In the genomic region with DNA sequence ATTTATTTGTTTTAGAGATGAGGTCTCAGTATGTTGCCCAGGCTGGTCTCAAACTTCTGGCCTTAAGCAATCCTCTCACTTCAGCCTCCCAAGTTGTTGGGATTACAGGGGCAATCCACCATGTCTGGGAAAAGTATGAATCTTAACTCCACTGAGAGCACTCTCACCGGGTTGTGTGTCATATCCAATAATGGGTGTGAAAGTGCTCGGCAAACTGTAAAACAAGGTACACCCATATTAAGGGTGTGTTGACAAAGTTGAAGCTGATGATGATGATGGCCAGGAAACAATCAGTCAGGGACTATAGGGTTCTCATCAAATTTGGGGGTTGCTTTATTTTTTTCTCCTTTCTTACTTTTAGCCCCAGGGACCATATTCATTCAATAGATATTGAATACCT, we compare ENCODE assay signal across 26 cellular contexts. TPM values are rescaled to one million over a fixed set of nuclear protein-coding genes. Genes with fewer than 3 reads are reported as not detected.
"Had no signal": no experiment of that assay in that cellular context is flagged by ENCODE, and none has a peak within 500 bp of the region (broad histone marks: within the 10 kb centered on the region; RNA-seq: fewer than 3 reads in every experiment).

No MANE protein-coding gene starts in this region.

- H3K36me3 ChIP-seq: heart left ventricle, right lobe of liver, thyroid gland, uterus had no signal

- ATAC-seq: heart left ventricle; left cardiac atrium; naive thymus-derived CD4-positive, alpha-beta T cell; right lobe of liver; stimulated activated naive CD8-positive, alpha-beta T cell treated with anti-CD3 and anti-CD28 coated beads, Interleukin-15, Interleukin-2, amounts not matched to agents 100 U/mL and 50 U/mL, for 24 hours; T-helper 17 cell had no signal

- H3K4me3 ChIP-seq: coronary artery, heart left ventricle, lung, right lobe of liver, skin epidermis, thyroid gland, uterus had no signal

- H3K9me3 Mint-ChIP-seq: activated naive CD4-positive, alpha-beta T cell treated with anti-CD3 and anti-CD28 coated beads for 36 hours; activated naive CD8-positive, alpha-beta T cell treated with anti-CD3 and anti-CD28 coated beads, Interleukin-2, amount 10 ng/mL, durations not matched to agents 7 days and 5 days; neural crest cell had no signal

- H3K27me3 ChIP-seq: right lobe of liver, thyroid gland had no signal

- DNase-seq: activated CD4-positive, alpha-beta T cell treated with anti-CD3 and anti-CD28 coated beads for 4 hours; activated CD4-positive, alpha-beta T cell treated with anti-CD3 and anti-CD28 coated beads, Interleukin-2, amount 50 U/mL, for 48 hours; activated CD4-positive, CD25-positive, alpha-beta regulatory T cell; activated effector memory CD4-positive, alpha-beta T cell treated with Interleukin-2 at 50 U/mL for 16 hours; activated naive CD4-positive, alpha-beta T cell treated with anti-CD3 and anti-CD28 coated beads for 36 hours; activated naive CD8-positive, alpha-beta T cell treated with anti-CD3 and anti-CD28 coated beads, Interleukin-2, amount 10 ng/mL, durations not matched to agents 7 days and 5 days; activated T-cell treated with anti-CD3 and anti-CD28 coated beads, Interleukin-2, amount 50 U/mL, for 48 hours; amygdala; heart left ventricle; islet precursor cell; left cardiac atrium; naive thymus-derived CD4-positive, alpha-beta T cell; posterior cingulate gyrus; right lobe of liver; stimulated activated CD8-positive, alpha-beta memory T cell treated with anti-CD3 and anti-CD28 coated beads, Interleukin-4, amount 100 ng/mL, for 48 hours; stimulated activated naive CD8-positive, alpha-beta T cell treated with anti-CD3 and anti-CD28 coated beads, Interleukin-15, Interleukin-2, amounts not matched to agents 100 U/mL and 50 U/mL, for 24 hours; substantia nigra; SW 1271; T-helper 17 cell; thyroid gland; uterus had no signal

- H3K4me1 ChIP-seq: heart left ventricle, uterus had no signal

- H3K9me3 ChIP-seq: right lobe of liver, thyroid gland, uterus had no signal

- H3K4me3 Mint-ChIP-seq: activated naive CD4-positive, alpha-beta T cell treated with anti-CD3 and anti-CD28 coated beads for 36 hours; activated naive CD8-positive, alpha-beta T cell treated with anti-CD3 and anti-CD28 coated beads, Interleukin-2, amount 10 ng/mL, durations not matched to agents 7 days and 5 days; naive thymus-derived CD4-positive, alpha-beta T cell; neural crest cell; T-helper 17 cell had no signal

- H3K27ac Mint-ChIP-seq: activated naive CD4-positive, alpha-beta T cell treated with anti-CD3 and anti-CD28 coated beads for 36 hours; activated naive CD8-positive, alpha-beta T cell treated with anti-CD3 and anti-CD28 coated beads, Interleukin-2, amount 10 ng/mL, durations not matched to agents 7 days and 5 days; naive thymus-derived CD4-positive, alpha-beta T cell; T-helper 17 cell had no signal

- H3K4me1 Mint-ChIP-seq: activated naive CD8-positive, alpha-beta T cell treated with anti-CD3 and anti-CD28 coated beads, Interleukin-2, amount 10 ng/mL, durations not matched to agents 7 days and 5 days; T-helper 17 cell had no signal

- H3K27ac ChIP-seq: coronary artery, heart left ventricle, right lobe of liver, skin epidermis, uterus had no signal

- H3K36me3 Mint-ChIP-seq: activated naive CD8-positive, alpha-beta T cell treated with anti-CD3 and anti-CD28 coated beads, Interleukin-2, amount 10 ng/mL, durations not matched to agents 7 days and 5 days; naive thymus-derived CD4-positive, alpha-beta T cell had no signal

RNA-seq across cellular contexts. Expression of a gene that starts 25.3 kb away (rescaled TPM):
- total RNA-seq: activated naive CD4-positive, alpha-beta T cell treated with anti-CD3 and anti-CD28 coated beads for 36 hours; activated naive CD8-positive, alpha-beta T cell treated with anti-CD3 and anti-CD28 coated beads, Interleukin-2, amount 10 ng/mL, durations not matched to agents 7 days and 5 days; fibroblast of villous mesenchyme; naive thymus-derived CD4-positive, alpha-beta T cell; neural crest cell had no signal
- polyA plus RNA-seq: heart left ventricle; naive thymus-derived CD4-positive, alpha-beta T cell had no signal
